ENCODE assay signal across 2 cellular contexts in the genomic region with DNA sequence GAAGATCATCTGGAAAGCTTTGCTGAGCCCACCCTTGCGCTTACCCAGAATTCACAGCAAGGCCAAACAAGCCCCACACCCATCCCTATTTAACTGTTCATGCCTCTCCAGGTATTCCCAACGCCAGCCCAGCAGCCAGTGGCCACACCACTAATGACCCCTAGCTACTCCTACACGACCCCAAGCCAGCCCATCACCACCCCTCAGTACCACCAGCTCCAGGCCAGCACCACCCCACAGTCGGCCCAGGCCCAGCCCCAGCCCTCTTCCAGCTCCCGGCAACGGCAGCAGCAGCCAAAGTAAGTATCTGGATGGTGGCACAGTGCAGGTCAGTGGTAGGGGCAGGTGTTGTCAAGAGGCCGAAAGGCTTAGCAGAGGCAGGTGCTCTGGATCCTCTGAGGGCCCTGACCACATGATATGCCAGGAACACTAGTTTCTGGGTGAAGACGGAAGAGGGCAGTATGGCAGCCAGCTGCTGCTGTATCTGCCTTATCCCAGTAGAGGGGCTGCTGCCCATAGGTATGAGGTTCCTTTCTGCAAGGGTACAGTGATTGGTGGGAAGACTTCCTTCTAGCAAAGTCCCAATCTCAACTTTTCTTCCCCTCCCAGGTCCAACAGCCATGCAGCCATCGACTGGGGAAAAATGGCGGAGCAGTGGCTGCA.
A peak's percentile ranks its signal among the peaks of the same experiment; 100 is the strongest.
TF ChIP-seq lines count a peak whose summit lies in the region.

No MANE protein-coding gene starts in this region.

TF ChIP-seq in K562, 482 proteins besides CTCF, POLR2A, EP300 and RAD21:
- TF ChIP-seq TBL1XR1 (IDR thresholded peaks at IDR 0.05; ENCODE audit: low read length in 2 of 2) (no peak), KDM1A (IDR thresholded peaks at IDR 0.05) (no peak), SNRNP70 (optimal IDR thresholded peaks at IDR 0.05; ENCODE audit: low read depth, low read length) (no peak), POLR2G (IDR thresholded peaks at IDR 0.05; ENCODE audit: low read depth, low read length) (peak; percentile 56)
- TF ChIP-seq, protein P1, sequence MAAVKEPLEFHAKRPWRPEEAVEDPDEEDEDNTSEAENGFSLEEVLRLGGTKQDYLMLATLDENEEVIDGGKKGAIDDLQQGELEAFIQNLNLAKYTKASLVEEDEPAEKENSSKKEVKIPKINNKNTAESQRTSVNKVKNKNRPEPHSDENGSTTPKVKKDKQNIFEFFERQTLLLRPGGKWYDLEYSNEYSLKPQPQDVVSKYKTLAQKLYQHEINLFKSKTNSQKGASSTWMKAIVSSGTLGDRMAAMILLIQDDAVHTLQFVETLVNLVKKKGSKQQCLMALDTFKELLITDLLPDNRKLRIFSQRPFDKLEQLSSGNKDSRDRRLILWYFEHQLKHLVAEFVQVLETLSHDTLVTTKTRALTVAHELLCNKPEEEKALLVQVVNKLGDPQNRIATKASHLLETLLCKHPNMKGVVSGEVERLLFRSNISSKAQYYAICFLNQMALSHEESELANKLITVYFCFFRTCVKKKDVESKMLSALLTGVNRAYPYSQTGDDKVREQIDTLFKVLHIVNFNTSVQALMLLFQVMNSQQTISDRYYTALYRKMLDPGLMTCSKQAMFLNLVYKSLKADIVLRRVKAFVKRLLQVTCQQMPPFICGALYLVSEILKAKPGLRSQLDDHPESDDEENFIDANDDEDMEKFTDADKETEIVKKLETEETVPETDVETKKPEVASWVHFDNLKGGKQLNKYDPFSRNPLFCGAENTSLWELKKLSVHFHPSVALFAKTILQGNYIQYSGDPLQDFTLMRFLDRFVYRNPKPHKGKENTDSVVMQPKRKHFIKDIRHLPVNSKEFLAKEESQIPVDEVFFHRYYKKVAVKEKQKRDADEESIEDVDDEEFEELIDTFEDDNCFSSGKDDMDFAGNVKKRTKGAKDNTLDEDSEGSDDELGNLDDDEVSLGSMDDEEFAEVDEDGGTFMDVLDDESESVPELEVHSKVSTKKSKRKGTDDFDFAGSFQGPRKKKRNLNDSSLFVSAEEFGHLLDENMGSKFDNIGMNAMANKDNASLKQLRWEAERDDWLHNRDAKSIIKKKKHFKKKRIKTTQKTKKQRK (IDR thresholded peaks at IDR 0.05; ENCODE audit: borderline replicate concordance, low read depth, low read length) = no peak
- TF ChIP-seq, protein P2, sequence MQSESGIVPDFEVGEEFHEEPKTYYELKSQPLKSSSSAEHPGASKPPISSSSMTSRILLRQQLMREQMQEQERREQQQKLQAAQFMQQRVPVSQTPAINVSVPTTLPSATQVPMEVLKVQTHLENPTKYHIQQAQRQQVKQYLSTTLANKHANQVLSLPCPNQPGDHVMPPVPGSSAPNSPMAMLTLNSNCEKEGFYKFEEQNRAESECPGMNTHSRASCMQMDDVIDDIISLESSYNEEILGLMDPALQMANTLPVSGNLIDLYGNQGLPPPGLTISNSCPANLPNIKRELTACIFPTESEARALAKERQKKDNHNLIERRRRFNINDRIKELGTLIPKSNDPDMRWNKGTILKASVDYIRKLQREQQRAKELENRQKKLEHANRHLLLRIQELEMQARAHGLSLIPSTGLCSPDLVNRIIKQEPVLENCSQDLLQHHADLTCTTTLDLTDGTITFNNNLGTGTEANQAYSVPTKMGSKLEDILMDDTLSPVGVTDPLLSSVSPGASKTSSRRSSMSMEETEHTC (IDR thresholded peaks at IDR 0.05) = no peak
- TF ChIP-seq, protein P3, sequence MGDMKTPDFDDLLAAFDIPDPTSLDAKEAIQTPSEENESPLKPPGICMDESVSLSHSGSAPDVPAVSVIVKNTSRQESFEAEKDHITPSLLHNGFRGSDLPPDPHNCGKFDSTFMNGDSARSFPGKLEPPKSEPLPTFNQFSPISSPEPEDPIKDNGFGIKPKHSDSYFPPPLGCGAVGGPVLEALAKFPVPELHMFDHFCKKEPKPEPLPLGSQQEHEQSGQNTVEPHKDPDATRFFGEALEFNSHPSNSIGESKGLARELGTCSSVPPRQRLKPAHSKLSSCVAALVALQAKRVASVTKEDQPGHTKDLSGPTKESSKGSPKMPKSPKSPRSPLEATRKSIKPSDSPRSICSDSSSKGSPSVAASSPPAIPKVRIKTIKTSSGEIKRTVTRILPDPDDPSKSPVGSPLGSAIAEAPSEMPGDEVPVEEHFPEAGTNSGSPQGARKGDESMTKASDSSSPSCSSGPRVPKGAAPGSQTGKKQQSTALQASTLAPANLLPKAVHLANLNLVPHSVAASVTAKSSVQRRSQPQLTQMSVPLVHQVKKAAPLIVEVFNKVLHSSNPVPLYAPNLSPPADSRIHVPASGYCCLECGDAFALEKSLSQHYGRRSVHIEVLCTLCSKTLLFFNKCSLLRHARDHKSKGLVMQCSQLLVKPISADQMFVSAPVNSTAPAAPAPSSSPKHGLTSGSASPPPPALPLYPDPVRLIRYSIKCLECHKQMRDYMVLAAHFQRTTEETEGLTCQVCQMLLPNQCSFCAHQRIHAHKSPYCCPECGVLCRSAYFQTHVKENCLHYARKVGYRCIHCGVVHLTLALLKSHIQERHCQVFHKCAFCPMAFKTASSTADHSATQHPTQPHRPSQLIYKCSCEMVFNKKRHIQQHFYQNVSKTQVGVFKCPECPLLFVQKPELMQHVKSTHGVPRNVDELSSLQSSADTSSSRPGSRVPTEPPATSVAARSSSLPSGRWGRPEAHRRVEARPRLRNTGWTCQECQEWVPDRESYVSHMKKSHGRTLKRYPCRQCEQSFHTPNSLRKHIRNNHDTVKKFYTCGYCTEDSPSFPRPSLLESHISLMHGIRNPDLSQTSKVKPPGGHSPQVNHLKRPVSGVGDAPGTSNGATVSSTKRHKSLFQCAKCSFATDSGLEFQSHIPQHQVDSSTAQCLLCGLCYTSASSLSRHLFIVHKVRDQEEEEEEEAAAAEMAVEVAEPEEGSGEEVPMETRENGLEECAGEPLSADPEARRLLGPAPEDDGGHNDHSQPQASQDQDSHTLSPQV (IDR thresholded peaks at IDR 0.05) = no peak

TF ChIP-seq in HEK293T, 16 proteins besides CTCF, POLR2A, EP300 and RAD21:
- TF ChIP-seq SUZ12 (IDR thresholded peaks at IDR 0.05) = no peak
- no peak for TF ChIP-seq CTBP1 (IDR thresholded peaks at IDR 0.05; ENCODE audit: borderline replicate concordance)
- no peak for TF ChIP-seq TARDBP (IDR thresholded peaks at IDR 0.05)
